1 cellular context compared by ENCODE assay signal in the genomic region with DNA sequence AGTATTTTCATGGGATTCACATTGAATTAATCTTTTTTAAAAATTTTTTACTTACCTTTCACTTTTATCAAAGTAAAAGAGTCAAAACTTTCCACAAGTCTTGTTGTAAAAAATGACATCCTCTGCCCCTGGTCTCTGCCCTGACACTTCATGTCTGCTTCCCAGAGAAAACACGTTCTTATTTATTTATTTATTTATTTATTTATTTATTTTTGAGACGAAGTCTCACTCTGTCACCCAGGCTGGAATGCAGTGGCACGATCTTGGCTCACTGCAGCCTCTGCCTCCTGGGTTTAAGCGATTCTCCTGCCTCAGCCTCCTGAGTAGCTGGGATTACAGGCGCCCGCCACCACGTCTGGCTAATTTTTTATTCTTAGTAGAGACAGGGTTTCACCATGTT.
TF ChIP-seq lines count a peak whose summit lies in the region.

No MANE protein-coding gene starts in this region.

TF ChIP-seq in HEK293, 187 proteins besides CTCF, POLR2A, EP300 and RAD21 (continued from another document):
- TF ChIP-seq ZNF121 (tag by site-specific recombination; IDR thresholded peaks at IDR 0.05) (0 out of 2 replicates have a peak, but pooled peaks have one; percentile 17), ZNF394 (tag by site-specific recombination; IDR thresholded peaks at IDR 0.05; ENCODE audit: borderline replicate concordance) (peak; percentile 97), ZNF501 (tag by site-specific recombination; IDR thresholded peaks at IDR 0.05) (peak; percentile 67; the same call in 1 of the 2 replicates), ZNF664 (tag by site-specific recombination; IDR thresholded peaks at IDR 0.05) (peak; percentile 63; the same call in 1 of the 2 replicates), ZNF555 (tag by site-specific recombination; conservative IDR thresholded peaks at IDR 0.05) (peak; percentile 76), ZNF529 (tag by site-specific recombination; IDR thresholded peaks at IDR 0.05; ENCODE audit: insufficient replicate concordance) (peak; percentile 62), KLF7 (tag by site-specific recombination; IDR thresholded peaks at IDR 0.05; ENCODE audit: borderline replicate concordance) (peak; percentile 40; the same call in 1 of the 2 replicates), ZNF202 (tag by site-specific recombination; IDR thresholded peaks at IDR 0.05; ENCODE audit: borderline replicate concordance) (0 out of 2 replicates have a peak, but pooled peaks have one; percentile 73), ZXDB (tag by site-specific recombination; IDR thresholded peaks at IDR 0.05) (peak; percentile 31; the same call in 1 of the 2 replicates), ZNF140 (tag by site-specific recombination; IDR thresholded peaks at IDR 0.05) (peak; percentile 68; the same call in 1 of the 2 replicates), ZNF510 (tag by site-specific recombination; IDR thresholded peaks at IDR 0.05; ENCODE audit: insufficient replicate concordance) (peak; percentile 81)
- TF ChIP-seq, protein P1, sequence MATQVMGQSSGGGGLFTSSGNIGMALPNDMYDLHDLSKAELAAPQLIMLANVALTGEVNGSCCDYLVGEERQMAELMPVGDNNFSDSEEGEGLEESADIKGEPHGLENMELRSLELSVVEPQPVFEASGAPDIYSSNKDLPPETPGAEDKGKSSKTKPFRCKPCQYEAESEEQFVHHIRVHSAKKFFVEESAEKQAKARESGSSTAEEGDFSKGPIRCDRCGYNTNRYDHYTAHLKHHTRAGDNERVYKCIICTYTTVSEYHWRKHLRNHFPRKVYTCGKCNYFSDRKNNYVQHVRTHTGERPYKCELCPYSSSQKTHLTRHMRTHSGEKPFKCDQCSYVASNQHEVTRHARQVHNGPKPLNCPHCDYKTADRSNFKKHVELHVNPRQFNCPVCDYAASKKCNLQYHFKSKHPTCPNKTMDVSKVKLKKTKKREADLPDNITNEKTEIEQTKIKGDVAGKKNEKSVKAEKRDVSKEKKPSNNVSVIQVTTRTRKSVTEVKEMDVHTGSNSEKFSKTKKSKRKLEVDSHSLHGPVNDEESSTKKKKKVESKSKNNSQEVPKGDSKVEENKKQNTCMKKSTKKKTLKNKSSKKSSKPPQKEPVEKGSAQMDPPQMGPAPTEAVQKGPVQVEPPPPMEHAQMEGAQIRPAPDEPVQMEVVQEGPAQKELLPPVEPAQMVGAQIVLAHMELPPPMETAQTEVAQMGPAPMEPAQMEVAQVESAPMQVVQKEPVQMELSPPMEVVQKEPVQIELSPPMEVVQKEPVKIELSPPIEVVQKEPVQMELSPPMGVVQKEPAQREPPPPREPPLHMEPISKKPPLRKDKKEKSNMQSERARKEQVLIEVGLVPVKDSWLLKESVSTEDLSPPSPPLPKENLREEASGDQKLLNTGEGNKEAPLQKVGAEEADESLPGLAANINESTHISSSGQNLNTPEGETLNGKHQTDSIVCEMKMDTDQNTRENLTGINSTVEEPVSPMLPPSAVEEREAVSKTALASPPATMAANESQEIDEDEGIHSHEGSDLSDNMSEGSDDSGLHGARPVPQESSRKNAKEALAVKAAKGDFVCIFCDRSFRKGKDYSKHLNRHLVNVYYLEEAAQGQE (tag by site-specific recombination; IDR thresholded peaks at IDR 0.05), result peak; percentile 53; the same call in 1 of the 2 replicates
- TF ChIP-seq, protein P2, sequence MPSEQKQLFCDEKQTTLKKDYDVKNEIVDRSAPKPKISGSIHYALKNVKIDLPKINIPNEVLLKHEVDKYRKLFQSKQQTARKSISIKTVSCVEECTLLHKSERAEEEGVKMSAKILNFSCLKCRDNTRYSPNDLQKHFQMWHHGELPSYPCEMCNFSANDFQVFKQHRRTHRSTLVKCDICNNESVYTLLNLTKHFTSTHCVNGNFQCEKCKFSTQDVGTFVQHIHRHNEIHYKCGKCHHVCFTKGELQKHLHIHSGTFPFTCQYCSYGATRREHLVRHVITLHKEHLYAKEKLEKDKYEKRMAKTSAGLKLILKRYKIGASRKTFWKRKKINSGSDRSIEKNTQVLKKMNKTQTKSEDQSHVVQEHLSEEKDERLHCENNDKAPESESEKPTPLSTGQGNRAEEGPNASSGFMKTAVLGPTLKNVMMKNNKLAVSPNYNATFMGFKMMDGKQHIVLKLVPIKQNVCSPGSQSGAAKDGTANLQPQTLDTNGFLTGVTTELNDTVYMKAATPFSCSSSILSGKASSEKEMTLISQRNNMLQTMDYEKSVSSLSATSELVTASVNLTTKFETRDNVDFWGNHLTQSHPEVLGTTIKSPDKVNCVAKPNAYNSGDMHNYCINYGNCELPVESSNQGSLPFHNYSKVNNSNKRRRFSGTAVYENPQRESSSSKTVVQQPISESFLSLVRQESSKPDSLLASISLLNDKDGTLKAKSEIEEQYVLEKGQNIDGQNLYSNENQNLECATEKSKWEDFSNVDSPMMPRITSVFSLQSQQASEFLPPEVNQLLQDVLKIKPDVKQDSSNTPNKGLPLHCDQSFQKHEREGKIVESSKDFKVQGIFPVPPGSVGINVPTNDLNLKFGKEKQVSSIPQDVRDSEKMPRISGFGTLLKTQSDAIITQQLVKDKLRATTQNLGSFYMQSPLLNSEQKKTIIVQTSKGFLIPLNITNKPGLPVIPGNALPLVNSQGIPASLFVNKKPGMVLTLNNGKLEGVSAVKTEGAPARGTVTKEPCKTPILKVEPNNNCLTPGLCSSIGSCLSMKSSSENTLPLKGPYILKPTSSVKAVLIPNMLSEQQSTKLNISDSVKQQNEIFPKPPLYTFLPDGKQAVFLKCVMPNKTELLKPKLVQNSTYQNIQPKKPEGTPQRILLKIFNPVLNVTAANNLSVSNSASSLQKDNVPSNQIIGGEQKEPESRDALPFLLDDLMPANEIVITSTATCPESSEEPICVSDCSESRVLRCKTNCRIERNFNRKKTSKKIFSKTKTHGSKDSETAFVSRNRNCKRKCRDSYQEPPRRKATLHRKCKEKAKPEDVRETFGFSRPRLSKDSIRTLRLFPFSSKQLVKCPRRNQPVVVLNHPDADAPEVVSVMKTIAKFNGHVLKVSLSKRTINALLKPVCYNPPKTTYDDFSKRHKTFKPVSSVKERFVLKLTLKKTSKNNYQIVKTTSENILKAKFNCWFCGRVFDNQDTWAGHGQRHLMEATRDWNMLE (tag by site-specific recombination; conservative IDR thresholded peaks at IDR 0.05; ENCODE audit: low read depth), result peak; percentile 90
